40 cellular contexts compared by ENCODE assay signal in genomic region chr17:10492004-10492403, GRCh38. TPM values are rescaled to one million over a fixed set of nuclear protein-coding genes. Genes with fewer than 3 reads are reported as not detected.
"Had no signal": no experiment of that assay in that cellular context is flagged by ENCODE, and none has a peak within 500 bp of the region (broad histone marks: within the 10 kb centered on the region; RNA-seq: fewer than 3 reads in every experiment).

No MANE protein-coding gene starts in this region.

- H3K4me3 ChIP-seq: MG63 had no signal

- H3K36me3 ChIP-seq: MG63 had no signal

- H3K27me3 ChIP-seq: MG63 had no signal

- DNase-seq: Karpas-422, Kasumi-1, MG63, MM.1S, MV-4-11, NCI-H1048, NCI-H1092, NCI-H1092 treated with DMSO at 0.1 percent for 48 hours, NCI-H1105, NCI-H1105 treated with DMSO at 0.1 percent for 48 hours, NCI-H1417, NCI-H1417 treated with DMSO at 0.1 percent for 48 hours, NCI-H1436, NCI-H1436 treated with DMSO at 0.1 percent for 48 hours, NCI-H146, NCI-H1694, NCI-H1694 treated with DMSO at 0.1 percent for 48 hours, NCI-H187, NCI-H187 treated with DMSO at 0.1 percent for 48 hours, NCI-H1930, NCI-H2029, NCI-H2029 treated with DMSO at 0.1 percent for 48 hours, NCI-H2081, NCI-H2081 treated with DMSO at 0.1 percent for 48 hours, NCI-H2107, NCI-H2171, NCI-H2171 treated with DMSO at 0.1 percent for 48 hours, NCI-H2227 treated with DMSO at 0.1 percent for 48 hours, NCI-H226, NCI-H345, NCI-H446, NCI-H446 treated with DMSO at 0.1 percent for 48 hours, NCI-H510A, NCI-H510A treated with DMSO at 0.1 percent for 48 hours, NCI-H524, NCI-H524 treated with DMSO at 0.1 percent for 48 hours had no signal

RNA-seq across cellular contexts. Expression of gene MYH4, which starts 22.6 kb away (rescaled TPM):
- total RNA-seq: LHCN-M2, M059J, MCF 10A, NCI-H460 had no signal

RNA-seq across cellular contexts. Expression of gene MYH1, which starts 26.3 kb away (rescaled TPM):
- total RNA-seq: LHCN-M2, M059J, MCF 10A, NCI-H460 had no signal

RNA-seq across cellular contexts. Expression of gene MYH2, which starts 57.5 kb away (rescaled TPM):
- total RNA-seq: M059J, MCF 10A, NCI-H460 had no signal
